ENCODE assay signal across 13 cellular contexts in genomic region chr5:168874713-168875380, GRCh38.
DNase-seq lines count a peak whose midpoint lies in the region; TF ChIP-seq lines count a peak whose summit lies in the region.
"Had no signal": no experiment of that assay in that cellular context is flagged by ENCODE, and none has a peak within 500 bp of the region (broad histone marks: within the 10 kb centered on the region; RNA-seq: fewer than 3 reads in every experiment).

No MANE protein-coding gene starts in this region.

- peaks cover 7% of the 10 kb centered on the region; the same call in 1 of the 2 replicates for H3F3A ChIP-seq in Loucy (ENCODE audit: low read depth)

- no peaks in the 10 kb centered on the region for H3K36me3 Mint-ChIP-seq in dendritic cell treated with granulocyte-macrophage colony-stimulating factor and Interleukin-4, amounts not matched to agents 40 ng/mL and 50 ng/mL, for 4 days (ENCODE audit: low read depth)
- H3K36me3 Mint-ChIP-seq in osteocyte (ENCODE audit: unreplicated experiment): no peaks in the 10 kb centered on the region

- peak overlapping the region; percentile 30 for H3K27ac Mint-ChIP-seq in dendritic cell treated with granulocyte-macrophage colony-stimulating factor and Interleukin-4, amounts not matched to agents 40 ng/mL and 50 ng/mL, for 4 days
- no peak overlapping the region for H3K27ac Mint-ChIP-seq in osteocyte (ENCODE audit: unreplicated experiment)
- H3K27ac Mint-ChIP-seq: IgD-negative memory B cell had no signal

- 0 out of 2 replicates have a peak overlapping the region, but pooled peaks have one; percentile 36 for H2AFZ ChIP-seq in Loucy (ENCODE audit: low read length)

- H3K4me2 ChIP-seq in Loucy (ENCODE audit: low read depth, low read length, poor library complexity, severe bottlenecking): no peak overlapping the region

- no peaks in the 10 kb centered on the region for H3K9me3 ChIP-seq in Loucy (ENCODE audit: insufficient read depth, low read depth, low read length)
- H3K9me3 ChIP-seq: testis had no signal

- no peaks in the 10 kb centered on the region for H3K9me2 ChIP-seq in Loucy (replicated peaks; ENCODE audit: low read depth, low read length)

- DNase-seq in SIG-M5 treated with dmso at 0.1 percent for 504 hours (lab: John Stamatoyannopoulos, UW; ENCODE audit: unreplicated experiment) (peak; percentile 12), SIG-M5 (lab: John Stamatoyannopoulos, UW) (no peak), osteocyte (ENCODE audit: extremely low spot score, unreplicated experiment) (no peak), DMS153 treated with DMSO at 0.1 percent for 48 hours (lab: John Stamatoyannopoulos, UW; ENCODE audit: unreplicated experiment) (no peak), dermis blood vessel endothelial cell (no peak)
- DNase-seq in activated CD8-positive, alpha-beta memory T cell treated with anti-CD3 and anti-CD28 coated beads for 24 hours: no peak
- DNase-seq: activated T-cell treated with anti-CD3 and anti-CD28 coated beads, Interleukin-2, amount 50 U/mL, for 1 hour; stimulated activated CD4-positive, alpha-beta T cell treated with anti-CD3 and anti-CD28 coated beads, Interleukin-4, amount 100 ng/mL, for 24 hours; T-helper 9 cell; testis had no signal

- no peaks in the 10 kb centered on the region for H3K9me3 Mint-ChIP-seq in dendritic cell treated with granulocyte-macrophage colony-stimulating factor and Interleukin-4, amounts not matched to agents 40 ng/mL and 50 ng/mL, for 4 days
- no peaks in the 10 kb centered on the region for H3K9me3 Mint-ChIP-seq in osteocyte (ENCODE audit: unreplicated experiment)

- intact Hi-C loops in dendritic cell treated with granulocyte-macrophage colony-stimulating factor and Interleukin-4, amounts not matched to agents 40 ng/mL and 50 ng/mL, for 4 days (cut with micrococcal nuclease): no loop called here

- no peak overlapping the region for H3K4me3 ChIP-seq in Loucy (ENCODE audit: low read length, poor library complexity, severe bottlenecking)
- H3K4me3 ChIP-seq: testis had no signal

- H3K27me3 ChIP-seq in Loucy (ENCODE audit: insufficient read depth, low read length, poor library complexity, severe bottlenecking): no peaks in the 10 kb centered on the region
- H3K27me3 ChIP-seq: testis had no signal

- peaks cover 14% of the 10 kb centered on the region for H3K4me1 Mint-ChIP-seq in dendritic cell treated with granulocyte-macrophage colony-stimulating factor and Interleukin-4, amounts not matched to agents 40 ng/mL and 50 ng/mL, for 4 days (ENCODE audit: low read depth)
- H3K4me1 Mint-ChIP-seq in osteocyte (ENCODE audit: unreplicated experiment): peaks cover 15% of the 10 kb centered on the region

- no peaks in the 10 kb centered on the region for H4K20me1 ChIP-seq in Loucy (ENCODE audit: insufficient read depth, low read length, poor library complexity, severe bottlenecking)

- H3K9ac ChIP-seq in Loucy (ENCODE audit: low read depth, low read length, poor library complexity, severe bottlenecking): peak overlapping the region; percentile 60

- TF ChIP-seq CTCF in Loucy (conservative IDR thresholded peaks at IDR 0.05; ENCODE audit: low read length) (peak; percentile 59), osteocyte (IDR thresholded peaks at IDR 0.05) (peak; percentile 27)

- H3K27me3 Mint-ChIP-seq in dendritic cell treated with granulocyte-macrophage colony-stimulating factor and Interleukin-4, amounts not matched to agents 40 ng/mL and 50 ng/mL, for 4 days: peaks cover 21% of the 10 kb centered on the region
- no peaks in the 10 kb centered on the region for H3K27me3 Mint-ChIP-seq in osteocyte (ENCODE audit: unreplicated experiment)

- H3K4me3 Mint-ChIP-seq in dendritic cell treated with granulocyte-macrophage colony-stimulating factor and Interleukin-4, amounts not matched to agents 40 ng/mL and 50 ng/mL, for 4 days: no peak overlapping the region
- no peak overlapping the region for H3K4me3 Mint-ChIP-seq in osteocyte (ENCODE audit: unreplicated experiment)
- H3K4me3 Mint-ChIP-seq: IgD-negative memory B cell had no signal

- H3K36me3 ChIP-seq in Loucy (ENCODE audit: insufficient read depth, low read length): no peaks in the 10 kb centered on the region

- no peaks in the 10 kb centered on the region for H3K79me2 ChIP-seq in Loucy (ENCODE audit: insufficient read depth, low read length)

- H3K4me1 ChIP-seq in Loucy (ENCODE audit: insufficient read depth, low read length, poor library complexity, severe bottlenecking): peaks cover 61% of the 10 kb centered on the region
- H3K4me1 ChIP-seq: testis had no signal
